ENCODE assay signal across 28 cellular contexts in the genomic region with DNA sequence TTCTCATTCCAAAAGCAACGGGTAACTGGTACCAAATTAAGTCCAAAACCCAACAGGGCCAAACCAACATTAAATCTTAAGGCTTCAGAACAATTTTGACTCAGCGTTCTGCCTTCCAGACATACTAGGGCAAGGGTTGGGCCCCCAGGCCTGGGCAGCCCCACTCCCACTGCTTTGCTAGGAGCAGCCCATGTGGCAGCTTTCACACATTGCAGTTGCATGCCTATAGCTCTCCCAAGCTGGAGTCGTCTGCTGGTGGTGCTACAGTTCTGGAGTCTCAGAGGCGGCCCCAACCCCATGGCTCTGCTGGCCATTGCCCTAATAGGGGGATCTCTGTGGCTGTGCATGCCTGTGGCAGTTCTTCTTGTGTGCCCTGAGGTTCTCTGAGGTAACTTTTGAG. TPM values are rescaled to one million over a fixed set of nuclear protein-coding genes. Genes with fewer than 3 reads are reported as not detected.
"Had no signal": no experiment of that assay in that cellular context is flagged by ENCODE, and none has a peak within 500 bp of the region (broad histone marks: within the 10 kb centered on the region; RNA-seq: fewer than 3 reads in every experiment).

No MANE protein-coding gene starts in this region.

- H3K27me3 ChIP-seq: ascending aorta, cardiac muscle cell, colonic mucosa, gastroesophageal sphincter, hepatocyte, left lung, neutrophil, thyroid gland, upper lobe of left lung had no signal

- H3K79me2 ChIP-seq: hepatocyte had no signal

- H3K36me3 ChIP-seq: cardiac muscle cell, colonic mucosa, left lung, lower lobe of right lung, neutrophil, thyroid gland, upper lobe of left lung had no signal

- H2AFZ ChIP-seq: hepatocyte had no signal

- H3K4me3 ChIP-seq: ascending aorta, cardiac muscle cell, colonic mucosa, gastroesophageal sphincter, hepatocyte, left lung, lower lobe of right lung, skin epidermis, thyroid gland, upper lobe of left lung had no signal

- H3K9me3 ChIP-seq: colonic mucosa, neutrophil, thyroid gland had no signal

- H3K27ac ChIP-seq: ascending aorta, cardiac muscle cell, colonic mucosa, gastroesophageal sphincter, hepatocyte, left lung, lower lobe of right lung, neutrophil, skin epidermis, thyroid gland, upper lobe of left lung had no signal

- DNase-seq: activated CD4-positive, alpha-beta T cell treated with anti-CD3 and anti-CD28 coated beads for 48 hours; activated CD4-positive, alpha-beta T cell treated with anti-CD3 and anti-CD28 coated beads, Interleukin-2, amount 50 U/mL, for 48 hours; activated CD8-positive, alpha-beta memory T cell treated with anti-CD3 and anti-CD28 coated beads, Interleukin-2, amount 50 U/mL, for 4 hours; activated effector memory CD4-positive, alpha-beta T cell treated with anti-CD3 and anti-CD28 coated beads, Interleukin-2, amount 50 U/mL, for 16 hours; activated naive CD4-positive, alpha-beta T cell treated with anti-CD3 and anti-CD28 coated beads, Interleukin-2, amount 10 ng/mL, durations not matched to agents 7 days and 5 days; activated naive CD8-positive, alpha-beta T cell treated with anti-CD3 and anti-CD28 coated beads, Interleukin-2, amount 10 ng/mL, durations not matched to agents 7 days and 5 days; activated T-cell treated with anti-CD3 and anti-CD28 coated beads, Interleukin-2, amount 50 U/mL, for 1 hour; cerebellar nuclear complex; colonic mucosa; effector CD8-positive, alpha-beta T cell; kidney glomerular epithelial cell; left lung; lower lobe of right lung; mesenchymal stem cell; stimulated activated CD4-positive, alpha-beta T cell treated with anti-CD3 and anti-CD28 coated beads, Interleukin-12 subunit alpha, Interleukin-12 subunit beta, amount 100 ng/mL, for 4 hours; stimulated activated CD4-positive, alpha-beta T cell treated with anti-CD3 and anti-CD28 coated beads, Interleukin-4, amount 100 ng/mL, for 24 hours; stimulated activated naive CD8-positive, alpha-beta T cell treated with anti-CD3 and anti-CD28 coated beads, Interleukin-15, amount 100 ng/mL, for 72 hours; thyroid gland had no signal

- H3K4me2 ChIP-seq: hepatocyte had no signal

- ATAC-seq: gastroesophageal sphincter; left lung; lower lobe of right lung; natural killer cell treated with Interleukin-12 subunit alpha and Interleukin-12 subunit beta and Interleukin-15 and Interleukin-18, amount 100 ng/mL, for 72 hours; sciatic nerve; stimulated activated memory B cell treated with anti-CD40 and anti-IgM and Interleukin-4, amounts not matched to agents 10 μg/mL and 1 μg/mL and 100 μg/mL, for 72 hours; stimulated activated naive CD8-positive, alpha-beta T cell treated with anti-CD3 and anti-CD28 coated beads, Interleukin-15, amount 100 ng/mL, for 72 hours had no signal

- H3K4me1 ChIP-seq: ascending aorta, colonic mucosa, gastroesophageal sphincter, left lung, lower lobe of right lung had no signal

RNA-seq across cellular contexts. Expression of a gene that starts 37.6 kb away (rescaled TPM):
- polyA plus RNA-seq: cardiac muscle cell, hepatocyte had no signal
